28 cellular contexts compared by ENCODE assay signal in genomic region chr10:107436568-107436967, GRCh38.
"Had no signal": no experiment of that assay in that cellular context is flagged by ENCODE, and none has a peak within 500 bp of the region (broad histone marks: within the 10 kb centered on the region; RNA-seq: fewer than 3 reads in every experiment).

No MANE protein-coding gene starts in this region.

- H3K27me3 ChIP-seq: adrenal gland, body of pancreas, breast epithelium had no signal

- H3K4me1 Mint-ChIP-seq: activated CD4-positive, alpha-beta T cell treated with anti-CD3 and anti-CD28 coated beads for 36 hours; activated CD4-positive, alpha-beta T cell treated with anti-CD3 and anti-CD28 coated beads, Interleukin-2, amount 10 ng/mL, durations not matched to agents 7 days and 5 days had no signal

- H3K4me3 ChIP-seq: adrenal gland, body of pancreas, breast epithelium, SK-N-MC had no signal

- FAIRE-seq: astrocyte, TTC549 had no signal

- H3K4me1 ChIP-seq: adrenal gland, body of pancreas, breast epithelium had no signal

- ATAC-seq: activated CD4-positive, alpha-beta T cell treated with anti-CD3 and anti-CD28 coated beads for 36 hours; activated CD4-positive, CD25-positive, alpha-beta regulatory T cell treated with anti-CD3 and anti-CD28 coated beads, Interleukin-2, amount 50 U/mL, for 24 hours; activated CD8-positive, alpha-beta T cell treated with anti-CD3 and anti-CD28 coated beads, Interleukin-2, amount 10 ng/mL, durations not matched to agents 7 days and 5 days; activated naive CD4-positive, alpha-beta T cell treated with anti-CD3 and anti-CD28 coated beads, Interleukin-2, amount 50 U/mL, for 72 hours; body of pancreas had no signal

- DNase-seq: activated CD4-positive, alpha-beta T cell treated with anti-CD3 and anti-CD28 coated beads for 36 hours; activated CD4-positive, alpha-beta T cell treated with anti-CD3 and anti-CD28 coated beads, Interleukin-2, amount 10 ng/mL, durations not matched to agents 7 days and 5 days; activated CD4-positive, alpha-beta T cell treated with anti-CD3 and anti-CD28 coated beads, Interleukin-2, amount 50 U/mL, for 48 hours; activated CD8-positive, alpha-beta T cell treated with anti-CD3 and anti-CD28 coated beads, Interleukin-2, amount 10 ng/mL, durations not matched to agents 7 days and 5 days; activated gamma-delta T cell; activated naive CD4-positive, alpha-beta T cell treated with anti-CD3 and anti-CD28 coated beads for 36 hours; activated T-cell treated with anti-CD3 and anti-CD28 coated beads, Interleukin-2, amount 50 U/mL, for 24 hours; adrenal gland; body of pancreas; Karpas-422; KBM-7; NCI-H1105 treated with DMSO at 0.1 percent for 48 hours; NCI-H1436 treated with DMSO at 0.1 percent for 48 hours; NCI-H1694 treated with DMSO at 0.1 percent for 48 hours; NCI-H2029; NCI-H345; NCI-H510A; NCI-H526; NCI-H748 treated with DMSO at 0.1 percent for 48 hours; NK-92 treated with Interleukin-12 subunit alpha and Interleukin-12 subunit beta, amount 100 ng/mL, for 24 hours; Right ventricle myocardium superior had no signal

- H3K36me3 Mint-ChIP-seq: activated naive CD4-positive, alpha-beta T cell treated with anti-CD3 and anti-CD28 coated beads, Interleukin-2, amount 50 U/mL, for 72 hours had no signal

- H3K27me3 Mint-ChIP-seq: activated CD4-positive, alpha-beta T cell treated with anti-CD3 and anti-CD28 coated beads for 36 hours; activated CD4-positive, alpha-beta T cell treated with anti-CD3 and anti-CD28 coated beads, Interleukin-2, amount 10 ng/mL, durations not matched to agents 7 days and 5 days; activated T-cell treated with anti-CD3 and anti-CD28 coated beads, Interleukin-2, amount 50 U/mL, for 24 hours had no signal

- H3K27ac Mint-ChIP-seq: activated CD4-positive, alpha-beta T cell treated with anti-CD3 and anti-CD28 coated beads for 36 hours; activated CD4-positive, alpha-beta T cell treated with anti-CD3 and anti-CD28 coated beads, Interleukin-2, amount 10 ng/mL, durations not matched to agents 7 days and 5 days; activated CD8-positive, alpha-beta T cell treated with anti-CD3 and anti-CD28 coated beads, Interleukin-2, amount 10 ng/mL, durations not matched to agents 7 days and 5 days; activated naive CD4-positive, alpha-beta T cell treated with anti-CD3 and anti-CD28 coated beads for 36 hours; activated naive CD4-positive, alpha-beta T cell treated with anti-CD3 and anti-CD28 coated beads, Interleukin-2, amount 50 U/mL, for 72 hours; activated T-cell treated with anti-CD3 and anti-CD28 coated beads, Interleukin-2, amount 50 U/mL, for 24 hours; activated T-helper 2 cell treated with anti-CD3 and anti-CD28 coated beads, Interferon-gamma antibody, Interleukin-2, Interleukin-4, amounts not matched to agents 10 μg/mL and 5 μg/mL and 100 μg/mL, durations not matched to agents 14 hours and 24 hours and 36 hours had no signal

- H3K9me3 ChIP-seq: body of pancreas, breast epithelium had no signal

- H3K4me3 Mint-ChIP-seq: activated CD4-positive, alpha-beta T cell treated with anti-CD3 and anti-CD28 coated beads for 36 hours; activated CD4-positive, alpha-beta T cell treated with anti-CD3 and anti-CD28 coated beads, Interleukin-2, amount 10 ng/mL, durations not matched to agents 7 days and 5 days; activated CD8-positive, alpha-beta T cell treated with anti-CD3 and anti-CD28 coated beads, Interleukin-2, amount 10 ng/mL, durations not matched to agents 7 days and 5 days; activated naive CD4-positive, alpha-beta T cell treated with anti-CD3 and anti-CD28 coated beads for 36 hours; activated T-cell treated with anti-CD3 and anti-CD28 coated beads, Interleukin-2, amount 50 U/mL, for 24 hours had no signal

- H3K36me3 ChIP-seq: adrenal gland, breast epithelium had no signal

- H3K27ac ChIP-seq: adrenal gland, body of pancreas, breast epithelium, SK-N-MC had no signal
